Comparison of ENCODE assay signal across 1 cellular context in genomic region chr13:24223341-24224231, GRCh38.
TF ChIP-seq lines count a peak whose summit lies in the region.

No MANE protein-coding gene starts in this region.

TF ChIP-seq in WTC11, 78 proteins besides CTCF, POLR2A, EP300 and RAD21 (continued from another document):
- TF ChIP-seq, protein P1, sequence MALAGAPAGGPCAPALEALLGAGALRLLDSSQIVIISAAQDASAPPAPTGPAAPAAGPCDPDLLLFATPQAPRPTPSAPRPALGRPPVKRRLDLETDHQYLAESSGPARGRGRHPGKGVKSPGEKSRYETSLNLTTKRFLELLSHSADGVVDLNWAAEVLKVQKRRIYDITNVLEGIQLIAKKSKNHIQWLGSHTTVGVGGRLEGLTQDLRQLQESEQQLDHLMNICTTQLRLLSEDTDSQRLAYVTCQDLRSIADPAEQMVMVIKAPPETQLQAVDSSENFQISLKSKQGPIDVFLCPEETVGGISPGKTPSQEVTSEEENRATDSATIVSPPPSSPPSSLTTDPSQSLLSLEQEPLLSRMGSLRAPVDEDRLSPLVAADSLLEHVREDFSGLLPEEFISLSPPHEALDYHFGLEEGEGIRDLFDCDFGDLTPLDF (CRISPR knock-in tag; IDR thresholded peaks at IDR 0.05), result no peak
- no peak for TF ChIP-seq SOX15 (CRISPR knock-in tag; IDR thresholded peaks at IDR 0.05)
